In the genomic region with DNA sequence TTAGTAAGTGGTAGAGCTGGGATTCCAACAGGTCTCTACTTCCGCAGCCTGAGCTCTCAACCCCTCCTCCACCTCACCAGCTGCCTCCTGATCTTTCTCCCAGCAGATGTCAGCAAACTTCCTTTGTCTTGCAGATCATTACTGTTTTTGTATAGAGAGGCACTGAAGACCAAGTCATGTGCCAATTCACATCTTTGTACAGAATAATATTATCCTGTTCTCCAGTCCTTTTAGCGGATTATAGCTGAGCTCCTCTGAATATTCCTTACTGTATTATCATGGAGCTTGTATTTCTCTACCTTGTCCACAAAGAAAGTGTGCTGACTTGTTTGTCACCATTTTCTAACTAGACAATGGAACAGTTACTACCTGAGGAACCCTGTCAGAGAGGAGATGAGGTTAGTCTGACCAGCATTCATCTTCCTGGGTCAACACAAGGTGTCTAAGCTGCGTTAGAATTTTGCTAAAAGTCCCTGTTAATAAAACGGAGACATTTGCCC, we compare ENCODE assay signal across 8 cellular contexts.
DNase-seq lines count a peak whose midpoint lies in the region; ATAC-seq and TF ChIP-seq lines count a peak whose summit lies in the region.

No MANE protein-coding gene starts in this region.

- WGBS in right lobe of liver (ENCODE audit: insufficient coverage, low coverage, low lambda C conversion rate, missing lambda C conversion rate), result 43% methylated on average over 4 of the region's 4 CpGs

- no peaks in the 10 kb centered on the region for H3K27me3 ChIP-seq in right lobe of liver

- H3K4me3 ChIP-seq in right lobe of liver, result no peak overlapping the region

- H3K9me3 Mint-ChIP-seq in activated CD4-positive, alpha-beta T cell treated with anti-CD3 and anti-CD28 coated beads, Interleukin-2, amount 10 ng/mL, durations not matched to agents 7 days and 5 days, result no peaks in the 10 kb centered on the region

- H3K27ac ChIP-seq in right lobe of liver, result no peak overlapping the region

- peak; percentile 12 for DNase-seq in activated CD4-positive, alpha-beta T cell treated with anti-CD3 and anti-CD28 coated beads, Interleukin-2, amount 10 ng/mL, durations not matched to agents 7 days and 5 days
- no peak for DNase-seq in activated CD4-positive, alpha-beta T cell treated with anti-CD3 and anti-CD28 coated beads for 1 hour
- peak; percentile 51 for DNase-seq in NCI-H510A (lab: John Stamatoyannopoulos, UW)
- peak; percentile 38 for DNase-seq in cerebellar cortex (ENCODE audit: low spot score)
- DNase-seq in right lobe of liver, result peak in 1 of 3 donors; percentile 54

- H3K36me3 Mint-ChIP-seq in activated CD4-positive, alpha-beta T cell treated with anti-CD3 and anti-CD28 coated beads, Interleukin-2, amount 10 ng/mL, durations not matched to agents 7 days and 5 days (ENCODE audit: low read depth), result no peaks in the 10 kb centered on the region

- H3K4me3 Mint-ChIP-seq in activated CD4-positive, alpha-beta T cell treated with anti-CD3 and anti-CD28 coated beads, Interleukin-2, amount 10 ng/mL, durations not matched to agents 7 days and 5 days, result no peak overlapping the region

- peaks cover 0 to 5% (median 0%) of the 10 kb centered on the region in 4 donors for H3K4me1 ChIP-seq in right lobe of liver

- TF ChIP-seq CTCF in right lobe of liver (IDR thresholded peaks at IDR 0.05), result peak; percentile 39 to 67 (median 55)

- H3K9me3 ChIP-seq in right lobe of liver, result no peaks in the 10 kb centered on the region

- H3K4me1 Mint-ChIP-seq in activated CD4-positive, alpha-beta T cell treated with anti-CD3 and anti-CD28 coated beads, Interleukin-2, amount 10 ng/mL, durations not matched to agents 7 days and 5 days, result peaks cover 15% of the 10 kb centered on the region

- no peak overlapping the region for H3K27ac Mint-ChIP-seq in activated CD4-positive, alpha-beta T cell treated with anti-CD3 and anti-CD28 coated beads, Interleukin-2, amount 10 ng/mL, durations not matched to agents 7 days and 5 days

- TF ChIP-seq POLR2A in right lobe of liver (IDR thresholded peaks at IDR 0.05), result no peak

- POLR2A ChIA-PET in activated CD4-positive, alpha-beta T cell treated with anti-CD3 and anti-CD28 coated beads, Interleukin-2, amount 10 ng/mL, durations not matched to agents 7 days and 5 days (lab: Charles Lee), result no interaction called here

- ATAC-seq in right lobe of liver (peak; percentile 67 to 87 (median 78)), GM18867 (IDR thresholded peaks at IDR 0.05; ENCODE audit: unreplicated experiment) (no peak), GM21423 (IDR thresholded peaks at IDR 0.05; ENCODE audit: unreplicated experiment) (no peak), GM21360 (IDR thresholded peaks at IDR 0.05; ENCODE audit: unreplicated experiment) (no peak)

- intact Hi-C loops in right lobe of liver (cut with DNase I), result loop anchor here in 1 of 2 donors (10.0 kb wide), 1 partner anchor 310 kb away; no protein-coding TSS in a partner anchor

- no peaks in the 10 kb centered on the region for H3K36me3 ChIP-seq in right lobe of liver

- H3K27me3 Mint-ChIP-seq in activated CD4-positive, alpha-beta T cell treated with anti-CD3 and anti-CD28 coated beads, Interleukin-2, amount 10 ng/mL, durations not matched to agents 7 days and 5 days, result no peaks in the 10 kb centered on the region

- CTCF ChIA-PET in activated CD4-positive, alpha-beta T cell treated with anti-CD3 and anti-CD28 coated beads, Interleukin-2, amount 10 ng/mL, durations not matched to agents 7 days and 5 days (lab: Charles Lee), result interaction anchor here (0.6 to 1.7 kb wide), 4 partner anchors 8 to 320 kb away, joined by 3 to 4 read pairs (median 4); no protein-coding TSS in a partner anchor

Comparison
In these comparisons a context has a peak if more than half of its experiments do, and no peak if none do; other contexts are left out.
1. ATAC-seq: peak in right lobe of liver (4 of 4); none in GM18867 (single experiment), GM21423 (single experiment) and GM21360 (single experiment).